Comparison of ENCODE assay signal across 11 cellular contexts in genomic region chr11:28105869-28106268, GRCh38. TPM values are rescaled to one million over a fixed set of nuclear protein-coding genes. Genes with fewer than 3 reads are reported as not detected.
DNase-seq lines count a peak whose midpoint lies in the region; ATAC-seq and TF ChIP-seq lines count a peak whose summit lies in the region.
"Had no signal": no experiment of that assay in that cellular context is flagged by ENCODE, and none has a peak within 500 bp of the region (broad histone marks: within the 10 kb centered on the region; RNA-seq: fewer than 3 reads in every experiment).

No MANE protein-coding gene starts in this region.

- H3K9me3 ChIP-seq in SK-N-SH (no peaks in the 10 kb centered on the region), Peyer's patch (no peaks in the 10 kb centered on the region)
- H3K9me3 ChIP-seq: heart right ventricle, SJSA1 had no signal

- H3K27me3 ChIP-seq in SK-N-SH (ENCODE audit: insufficient read depth) (no peaks in the 10 kb centered on the region), Peyer's patch (no peaks in the 10 kb centered on the region)
- H3K27me3 ChIP-seq: heart right ventricle, SJSA1 had no signal

- TF ChIP-seq POLR2A in Peyer's patch (IDR thresholded peaks at IDR 0.05), result no peak

- WGBS in SK-N-SH (ENCODE audit: low lambda C conversion rate), result 53% methylated on average over 5 of the region's 5 CpGs

- H3K79me2 ChIP-seq in SK-N-SH (ENCODE audit: insufficient read depth), result peaks cover 89% of the 10 kb centered on the region

- no peaks in the 10 kb centered on the region for H4K20me1 ChIP-seq in SK-N-SH (ENCODE audit: insufficient read depth)

- peak overlapping the region; percentile 9 to 91; a peak in 3 of 4 replicates for H3K27ac ChIP-seq in SK-N-SH (ENCODE audit: low read depth in 2 of 2, low read length in 1 of 2)
- no peak overlapping the region for H3K27ac ChIP-seq in Peyer's patch
- H3K27ac ChIP-seq: heart right ventricle had no signal

- H3K4me1 Mint-ChIP-seq in activated T-helper 1 cell treated with anti-CD3 and anti-CD28 coated beads, Interleukin-12 subunit alpha, Interleukin-12 subunit beta, Interleukin-2, Interleukin-4 antibody, amounts not matched to agents 30 ng/mL and 10 ng/mL and 1 ng/mL, durations not matched to agents 14 hours and 24 hours and 36 hours (ENCODE audit: low read depth), result peaks cover 53% of the 10 kb centered on the region
- peaks cover 90% of the 10 kb centered on the region for H3K4me1 Mint-ChIP-seq in nephron progenitor cell

- DNase-seq in SK-N-SH (no peak), nephron progenitor cell (no peak), NCI-H146 (lab: John Stamatoyannopoulos, UW) (no peak), Peyer's patch (no peak)
- no peak for DNase-seq in activated T-helper 1 cell treated with anti-CD3 and anti-CD28 coated beads, Interleukin-12 subunit alpha, Interleukin-12 subunit beta, Interleukin-2, Interleukin-4 antibody, amounts not matched to agents 30 ng/mL and 10 ng/mL and 1 ng/mL, durations not matched to agents 14 hours and 24 hours and 36 hours (ENCODE audit: low spot score)
- DNase-seq in stimulated activated CD4-positive, alpha-beta T cell treated with anti-CD3 and anti-CD28 coated beads, Interleukin-2, amount 100 ng/mL, for 48 hours, result no peak
- DNase-seq: heart right ventricle, NCI-H1694 treated with DMSO at 0.1 percent for 48 hours had no signal

- H3F3A ChIP-seq in SK-N-SH (replicated peaks; ENCODE audit: insufficient read depth), result peaks cover 22% of the 10 kb centered on the region

- no peaks in the 10 kb centered on the region for H3K9me3 Mint-ChIP-seq in activated T-helper 1 cell treated with anti-CD3 and anti-CD28 coated beads, Interleukin-12 subunit alpha, Interleukin-12 subunit beta, Interleukin-2, Interleukin-4 antibody, amounts not matched to agents 30 ng/mL and 10 ng/mL and 1 ng/mL, durations not matched to agents 14 hours and 24 hours and 36 hours
- no peaks in the 10 kb centered on the region for H3K9me3 Mint-ChIP-seq in nephron progenitor cell

- no peak for ATAC-seq in SK-N-SH treated with all-trans-retinoic acid at 6 μM for 48 hours
- ATAC-seq: heart right ventricle had no signal

- intact Hi-C loops in activated T-helper 1 cell treated with anti-CD3 and anti-CD28 coated beads, Interleukin-12 subunit alpha, Interleukin-12 subunit beta, Interleukin-2, Interleukin-4 antibody, amounts not matched to agents 30 ng/mL and 10 ng/mL and 1 ng/mL, durations not matched to agents 14 hours and 24 hours and 36 hours (cut with micrococcal nuclease), result loop anchor here (2.0 to 10.0 kb wide), 3 partner anchors 15 to 744 kb away; partner anchors contain the start of gene CCDC34

- no peaks in the 10 kb centered on the region for H3K9me2 ChIP-seq in SK-N-SH

- H2AFZ ChIP-seq in SK-N-SH (ENCODE audit: low read depth), result peak overlapping the region; percentile 42; the same call in 1 of the 2 replicates

- TF ChIP-seq RAD21 in SK-N-SH (IDR thresholded peaks at IDR 0.05; ENCODE audit: low read length) (no peak), Ishikawa (IDR thresholded peaks at IDR 0.05; ENCODE audit: low read depth) (no peak)

- POLR2A ChIA-PET in SK-N-SH (lab: Yijun Ruan, JAX), result no interaction called here

- H3K4me1 ChIP-seq in SK-N-SH (ENCODE audit: control insufficient read depth in 1 of 2, insufficient read depth in 2 of 2, low read depth in 1 of 2, low read length in 1 of 2) (peaks cover 15 to 47% of the 10 kb centered on the region in 2 experiments; a peak in 3 of 4 replicates), Peyer's patch (peaks cover 0 to 25% (median 3%) of the 10 kb centered on the region in 4 donors)

- H3K4me3 Mint-ChIP-seq in activated T-helper 1 cell treated with anti-CD3 and anti-CD28 coated beads, Interleukin-12 subunit alpha, Interleukin-12 subunit beta, Interleukin-2, Interleukin-4 antibody, amounts not matched to agents 30 ng/mL and 10 ng/mL and 1 ng/mL, durations not matched to agents 14 hours and 24 hours and 36 hours, result peak overlapping the region; percentile 97
- peak overlapping the region; percentile 99 for H3K4me3 Mint-ChIP-seq in nephron progenitor cell

- H3K9ac ChIP-seq in SK-N-SH, result peak overlapping the region; percentile 18; the same call in 1 of the 2 replicates

- H3K36me3 Mint-ChIP-seq in activated T-helper 1 cell treated with anti-CD3 and anti-CD28 coated beads, Interleukin-12 subunit alpha, Interleukin-12 subunit beta, Interleukin-2, Interleukin-4 antibody, amounts not matched to agents 30 ng/mL and 10 ng/mL and 1 ng/mL, durations not matched to agents 14 hours and 24 hours and 36 hours (ENCODE audit: low read depth), result peaks cover 3% of the 10 kb centered on the region
- H3K36me3 Mint-ChIP-seq in nephron progenitor cell (ENCODE audit: low read depth), result no peaks in the 10 kb centered on the region

- no peaks in the 10 kb centered on the region for H3K27me3 Mint-ChIP-seq in activated T-helper 1 cell treated with anti-CD3 and anti-CD28 coated beads, Interleukin-12 subunit alpha, Interleukin-12 subunit beta, Interleukin-2, Interleukin-4 antibody, amounts not matched to agents 30 ng/mL and 10 ng/mL and 1 ng/mL, durations not matched to agents 14 hours and 24 hours and 36 hours (ENCODE audit: insufficient read depth)
- H3K27me3 Mint-ChIP-seq in nephron progenitor cell (ENCODE audit: low read depth, poor library complexity), result no peaks in the 10 kb centered on the region

- TF ChIP-seq EP300 in SK-N-SH (IDR thresholded peaks at IDR 0.05; ENCODE audit: borderline replicate concordance in 1 of 2, low read depth in 1 of 2, low read length in 1 of 2) (no peak), Ishikawa (IDR thresholded peaks at IDR 0.05; ENCODE audit: borderline replicate concordance) (no peak)

- H3K4me3 ChIP-seq in SK-N-SH (ENCODE audit: low read depth in 2 of 2, low read length in 1 of 2) (peak overlapping the region; percentile 82 to 87; a peak in 3 of 4 replicates), Peyer's patch (no peak overlapping the region)
- H3K4me3 ChIP-seq: heart right ventricle had no signal

- peak overlapping the region; percentile 86 for H3K4me2 ChIP-seq in SK-N-SH

- H3K27ac Mint-ChIP-seq in activated T-helper 1 cell treated with anti-CD3 and anti-CD28 coated beads, Interleukin-12 subunit alpha, Interleukin-12 subunit beta, Interleukin-2, Interleukin-4 antibody, amounts not matched to agents 30 ng/mL and 10 ng/mL and 1 ng/mL, durations not matched to agents 14 hours and 24 hours and 36 hours, result peak overlapping the region; percentile 20
- peak overlapping the region; percentile 75 for H3K27ac Mint-ChIP-seq in nephron progenitor cell

- TF ChIP-seq CTCF in SK-N-SH (IDR thresholded peaks at IDR 0.05), result no peak
- no peak for TF ChIP-seq CTCF in nephron progenitor cell (IDR thresholded peaks at IDR 0.05)
- TF ChIP-seq CTCF in Peyer's patch (IDR thresholded peaks at IDR 0.05), result no peak

- CTCF ChIA-PET in SK-N-SH (lab: Yijun Ruan, JAX), result interaction anchor here (0.6 kb wide), 1 partner anchor 217 kb away, joined by 3 read pairs; no protein-coding TSS in a partner anchor

- H3K36me3 ChIP-seq in SK-N-SH (replicated peaks in 1 of 2; ENCODE audit: control insufficient read depth in 1 of 2, insufficient read depth in 2 of 2, low read length in 1 of 2), result no peaks in the 10 kb centered on the region
- no peaks in the 10 kb centered on the region for H3K36me3 ChIP-seq in Peyer's patch
- H3K36me3 ChIP-seq: heart right ventricle had no signal

TF ChIP-seq in SK-N-SH, 30 proteins besides CTCF, POLR2A, EP300 and RAD21 (continues in another document):
- TF ChIP-seq USF1 (IDR thresholded peaks at IDR 0.05; ENCODE audit: borderline replicate concordance, low read depth), result peak; percentile 79
- no peak for TF ChIP-seq EZH2phosphoT487 (IDR thresholded peaks at IDR 0.05; ENCODE audit: borderline replicate concordance, low read depth)

TF ChIP-seq in SK-N-SH treated with all-trans-retinoic acid at 6 μM for 48 hours, 23 proteins besides CTCF, POLR2A, EP300 and RAD21:
- no peak for TF ChIP-seq ZC3H10 (CRISPR knock-in tag; IDR thresholded peaks at IDR 0.05)

TF ChIP-seq in Ishikawa, 13 proteins besides CTCF, POLR2A, EP300 and RAD21:
- TF ChIP-seq TEAD4 (IDR thresholded peaks at IDR 0.05) (no peak), CEBPB (IDR thresholded peaks at IDR 0.05) (no peak), TAF1 (IDR thresholded peaks at IDR 0.05; ENCODE audit: low read depth) (no peak), USF1 (IDR thresholded peaks at IDR 0.05) (peak; percentile 44), MAX (IDR thresholded peaks at IDR 0.05) (no peak)

RNA-seq across cellular contexts. Expression of gene KIF18A, which starts 2.1 kb away (rescaled TPM):
- 3.8 and 3.9 TPM in 2 replicates for polyA plus RNA-seq in SK-N-SH (2012; rRNA removed)
- polyA plus RNA-seq in SK-N-SH (2012; cell fraction: cytosol; rRNA removed), result 4.6 and 5.6 TPM in 2 replicates
- polyA plus RNA-seq in SK-N-SH (2012; cell fraction: nucleus; rRNA removed), result 3.0 and 6.7 TPM in 2 replicates
- 13.1 and 15.4 TPM in 2 replicates for total RNA-seq in activated T-helper 1 cell treated with anti-CD3 and anti-CD28 coated beads, Interleukin-12 subunit alpha, Interleukin-12 subunit beta, Interleukin-2, Interleukin-4 antibody, amounts not matched to agents 30 ng/mL and 10 ng/mL and 1 ng/mL, durations not matched to agents 14 hours and 24 hours and 36 hours
- 1 to 10 TPM in 3 of 4 donors, under 1 TPM in 1; 0.94 to 9.1 (median 3.1) TPM for total RNA-seq in Peyer's patch

RNA-seq across cellular contexts. Expression of gene METTL15, which starts 2.3 kb away (rescaled TPM):
- 4.7 and 7.1 TPM in 2 replicates for polyA plus RNA-seq in SK-N-SH (2012; rRNA removed)
- polyA plus RNA-seq in SK-N-SH (2012; cell fraction: cytosol; rRNA removed), result 5.6 and 6.4 TPM in 2 replicates
- polyA plus RNA-seq in SK-N-SH (2012; cell fraction: nucleus; rRNA removed), result 3.9 and 8.0 TPM in 2 replicates
- 17.1 and 18.0 TPM in 2 replicates for total RNA-seq in activated T-helper 1 cell treated with anti-CD3 and anti-CD28 coated beads, Interleukin-12 subunit alpha, Interleukin-12 subunit beta, Interleukin-2, Interleukin-4 antibody, amounts not matched to agents 30 ng/mL and 10 ng/mL and 1 ng/mL, durations not matched to agents 14 hours and 24 hours and 36 hours
- total RNA-seq in Peyer's patch, result 10 to 100 TPM in 3 of 4 donors, 1 to 10 TPM in 1; 7.2 to 13.3 (median 11.2) TPM

Comparison
In these comparisons a context has a peak if more than half of its experiments do, and no peak if none do; other contexts are left out.
1. H3K27ac ChIP-seq: peak in SK-N-SH (2 of 2); none in Peyer's patch (0 of 4).
2. H3K4me3 ChIP-seq: peak in SK-N-SH (2 of 2); none in Peyer's patch (0 of 4).